In genomic region chr17:80265205-80266068, GRCh38 we compare ENCODE assay signal across 8 cellular contexts. TPM values are rescaled to one million over a fixed set of nuclear protein-coding genes. Genes with fewer than 3 reads are reported as not detected.
A peak's percentile ranks its signal among the peaks of the same experiment; 100 is the strongest.
DNase-seq lines count a peak whose midpoint lies in the region; ATAC-seq, FAIRE-seq and TF ChIP-seq lines count a peak whose summit lies in the region.

No MANE protein-coding gene starts in this region.

- no peaks in the 10 kb centered on the region for H3K27me3 ChIP-seq in CD4-positive, alpha-beta memory T cell (ENCODE audit: insufficient read depth, low read length)
- no peaks in the 10 kb centered on the region for H3K27me3 ChIP-seq in Peyer's patch
- H3K27me3 ChIP-seq in small intestine (ENCODE audit: control insufficient read depth in 2 of 2, insufficient read depth in 2 of 2, low read length in 2 of 2) = no peaks in the 10 kb centered on the region

- POLR2A ChIA-PET in CD4-positive, alpha-beta memory T cell (lab: Charles Lee; ENCODE audit: partially characterized antibody) = interaction anchor here (0.6 to 7.9 kb wide), 16 partner anchors 9 to 164 kb away, joined by 3 to 71 read pairs (median 6); partner anchors contain the start of genes GAA, SGSH and SLC26A11

- peaks cover 11 to 26% of the 10 kb centered on the region in 2 donors for H3K36me3 Mint-ChIP-seq in CD4-positive, alpha-beta memory T cell

- no peak for ATAC-seq in GM19324 (IDR thresholded peaks at IDR 0.05; ENCODE audit: low FRiP score, unreplicated experiment)
- ATAC-seq in GM18868 (IDR thresholded peaks at IDR 0.05; ENCODE audit: unreplicated experiment) = no peak

- peaks cover 37% of the 10 kb centered on the region for H3K36me3 ChIP-seq in CD4-positive, alpha-beta memory T cell (ENCODE audit: insufficient read depth, low read length)
- H3K36me3 ChIP-seq in Peyer's patch = peaks cover 0 to 33% (median 0%) of the 10 kb centered on the region in 3 donors
- H3K36me3 ChIP-seq in small intestine (ENCODE audit: control insufficient read depth in 2 of 2, insufficient read depth in 2 of 2, low read length in 2 of 2) = no peaks in the 10 kb centered on the region

- H3K9me3 ChIP-seq in CD4-positive, alpha-beta memory T cell (ENCODE audit: control insufficient read depth in 1 of 2, low read length in 2 of 2) = no peaks in the 10 kb centered on the region
- H3K9me3 ChIP-seq in Peyer's patch = no peaks in the 10 kb centered on the region
- H3K9me3 ChIP-seq in small intestine (ENCODE audit: control insufficient read depth, low read depth) = no peaks in the 10 kb centered on the region

- 66 to 85% (median 72%) methylated on average over 15 to 17 of the region's 17 CpGs for WGBS in small intestine, 3 donors

- peaks cover 23 to 58% (median 32%) of the 10 kb centered on the region in 4 donors for H3K4me1 Mint-ChIP-seq in CD4-positive, alpha-beta memory T cell

- H3K4me1 ChIP-seq in CD4-positive, alpha-beta memory T cell (ENCODE audit: insufficient read depth, low read length) = peaks cover 75% of the 10 kb centered on the region
- peaks cover 3 to 37% (median 20%) of the 10 kb centered on the region in 4 donors for H3K4me1 ChIP-seq in Peyer's patch
- H3K4me1 ChIP-seq in small intestine (ENCODE audit: control insufficient read depth in 2 of 2, insufficient read depth in 1 of 2, low read depth in 1 of 2, low read length in 1 of 2) = peaks cover 6 to 21% of the 10 kb centered on the region in 2 donors

- peak overlapping the region; percentile 90 to 99 (median 96) for H3K4me3 Mint-ChIP-seq in CD4-positive, alpha-beta memory T cell

- H3K27me3 Mint-ChIP-seq in CD4-positive, alpha-beta memory T cell = no peaks in the 10 kb centered on the region

- H3K27ac ChIP-seq in CD4-positive, alpha-beta memory T cell (ENCODE audit: low read depth, low read length) = peak overlapping the region; percentile 67
- peak overlapping the region in 3 of 4 donors; percentile 22 to 100 (median 100) for H3K27ac ChIP-seq in Peyer's patch
- H3K27ac ChIP-seq in small intestine (ENCODE audit: low read depth in 1 of 2, low read length in 1 of 2) = no peak overlapping the region

- no peak for TF ChIP-seq POLR2A in Peyer's patch (IDR thresholded peaks at IDR 0.05)

- CTCF ChIA-PET in CD4-positive, alpha-beta memory T cell (lab: Charles Lee; ENCODE audit: partially characterized antibody) = interaction anchor here (1.1 to 5.9 kb wide), 3 partner anchors 11 to 69 kb away, joined by 3 to 28 read pairs (median 22); no protein-coding TSS in a partner anchor

- intact Hi-C loops in CD4-positive, alpha-beta memory T cell (cut with micrococcal nuclease) = no loop called here
- intact Hi-C loops in cardiac septum (cut with DNase I) = no loop called here

- H3K27ac Mint-ChIP-seq in CD4-positive, alpha-beta memory T cell = peak overlapping the region; percentile 93 to 98 (median 97)

- peak; percentile 63 to 84 (median 67) for DNase-seq in CD4-positive, alpha-beta memory T cell
- DNase-seq in Peyer's patch = peak in 2 of 3 donors; percentile 51 to 74
- peak; percentile 73 for DNase-seq in activated gamma-delta T cell treated with anti-CD3 and anti-CD28 coated beads, Interleukin-2, amount 50 U/mL, for 16 hours (ENCODE audit: low read depth)
- DNase-seq in small intestine = peak; percentile 49
- DNase-seq in cardiac septum (ENCODE audit: low spot score) = no peak
- no peak for DNase-seq in NCI-H1092 (lab: John Stamatoyannopoulos, UW)

- TF ChIP-seq CTCF in Peyer's patch (IDR thresholded peaks at IDR 0.05) = no peak

- no peaks in the 10 kb centered on the region for H3K9me3 Mint-ChIP-seq in CD4-positive, alpha-beta memory T cell

- H3K4me3 ChIP-seq in CD4-positive, alpha-beta memory T cell (ENCODE audit: low read length in 2 of 2) = peak overlapping the region; percentile 25 to 92
- H3K4me3 ChIP-seq in Peyer's patch = peak overlapping the region in 2 of 4 donors; percentile 14 to 25
- no peak overlapping the region for H3K4me3 ChIP-seq in small intestine (ENCODE audit: low read depth in 1 of 2, low read length in 2 of 2)

- FAIRE-seq in small intestine (lab: Jason Lieb, UNC) = no peak

RNA-seq across cellular contexts. Expression of gene RNF213, which starts 4.8 kb away (rescaled TPM):
- 100 to 1,000 TPM; 367 to 399 TPM for total RNA-seq in CD4-positive, alpha-beta memory T cell
- 10 to 100 TPM; 11.2 to 67.9 TPM for polyA plus RNA-seq in CD4-positive, alpha-beta memory T cell
- total RNA-seq in Peyer's patch (100 to 1,000 TPM; 187 to 404 (median 293) TPM), cardiac septum (46.4 TPM)
- polyA plus RNA-seq in small intestine = 10 to 100 TPM; 35.4 to 54.3 (median 51.6) TPM

RNA-seq across cellular contexts. Expression of gene SLC26A11, which starts 45.2 kb away (rescaled TPM):
- total RNA-seq in CD4-positive, alpha-beta memory T cell = 100 to 1,000 TPM; 121 to 126 TPM
- 10 to 100 TPM in 1 of 2 donors, 1 to 10 TPM in 1; 6.3 to 10.6 TPM for polyA plus RNA-seq in CD4-positive, alpha-beta memory T cell
- total RNA-seq in Peyer's patch (10 to 100 TPM; 28.1 to 42.9 (median 33.1) TPM), cardiac septum (8.3 TPM)
- 1 to 10 TPM; 7.3 to 8.7 (median 8.1) TPM for polyA plus RNA-seq in small intestine

RNA-seq across cellular contexts. Expression of gene SGSH, which starts 45.3 kb away (rescaled TPM):
- total RNA-seq in CD4-positive, alpha-beta memory T cell = 100 to 1,000 TPM; 189 to 198 TPM
- 10 to 100 TPM; 37.8 to 58.6 TPM for polyA plus RNA-seq in CD4-positive, alpha-beta memory T cell
- total RNA-seq in Peyer's patch = 100 to 1,000 TPM in 1 of 4 donors, 10 to 100 TPM in 3; 37.8 to 114 (median 60.6) TPM
- polyA plus RNA-seq in small intestine = 10 to 100 TPM; 24.4 to 38.4 (median 30.6) TPM
- 21.4 TPM for total RNA-seq in cardiac septum

Comparison
In these comparisons a context has a peak if more than half of its experiments do, and no peak if none do; other contexts are left out.
1. DNase-seq: peak in CD4-positive, alpha-beta memory T cell (5 of 5), Peyer's patch (2 of 3), activated gamma-delta T cell treated with anti-CD3 and anti-CD28 coated beads, Interleukin-2, amount 50 U/mL, for 16 hours (single experiment) and small intestine (single experiment); none in cardiac septum (single experiment) and NCI-H1092 (single experiment).
2. H3K27ac ChIP-seq: peak in CD4-positive, alpha-beta memory T cell (single experiment) and Peyer's patch (3 of 4); none in small intestine (0 of 2).
3. H3K4me3 ChIP-seq: peak in CD4-positive, alpha-beta memory T cell (2 of 2); none in small intestine (0 of 2).